1 cellular context compared by ENCODE assay signal in the genomic region with DNA sequence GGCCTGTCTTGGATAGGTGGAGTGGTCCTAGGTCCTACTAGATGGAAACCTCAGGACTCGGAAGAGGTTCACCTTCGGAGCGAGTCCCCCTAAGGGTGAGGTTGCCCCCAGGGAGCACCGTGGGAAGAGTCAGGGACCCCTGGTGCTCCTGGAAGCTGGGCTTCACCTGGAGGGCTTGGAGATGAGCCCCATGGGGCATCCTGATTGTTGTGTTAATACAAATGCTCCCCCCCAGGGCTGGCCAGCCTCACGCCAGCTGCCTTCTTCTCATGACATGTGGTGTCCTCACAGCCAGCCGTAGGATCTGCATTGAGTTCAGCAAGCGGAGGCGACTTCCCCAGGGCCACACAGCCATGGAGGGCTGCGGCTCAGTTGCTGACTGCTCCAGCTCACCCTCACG.
TF ChIP-seq lines count a peak whose summit lies in the region.

No MANE protein-coding gene starts in this region.

TF ChIP-seq in H1, 55 proteins besides CTCF, POLR2A, EP300 and RAD21 (continued from another document):
- TF ChIP-seq, protein P1, sequence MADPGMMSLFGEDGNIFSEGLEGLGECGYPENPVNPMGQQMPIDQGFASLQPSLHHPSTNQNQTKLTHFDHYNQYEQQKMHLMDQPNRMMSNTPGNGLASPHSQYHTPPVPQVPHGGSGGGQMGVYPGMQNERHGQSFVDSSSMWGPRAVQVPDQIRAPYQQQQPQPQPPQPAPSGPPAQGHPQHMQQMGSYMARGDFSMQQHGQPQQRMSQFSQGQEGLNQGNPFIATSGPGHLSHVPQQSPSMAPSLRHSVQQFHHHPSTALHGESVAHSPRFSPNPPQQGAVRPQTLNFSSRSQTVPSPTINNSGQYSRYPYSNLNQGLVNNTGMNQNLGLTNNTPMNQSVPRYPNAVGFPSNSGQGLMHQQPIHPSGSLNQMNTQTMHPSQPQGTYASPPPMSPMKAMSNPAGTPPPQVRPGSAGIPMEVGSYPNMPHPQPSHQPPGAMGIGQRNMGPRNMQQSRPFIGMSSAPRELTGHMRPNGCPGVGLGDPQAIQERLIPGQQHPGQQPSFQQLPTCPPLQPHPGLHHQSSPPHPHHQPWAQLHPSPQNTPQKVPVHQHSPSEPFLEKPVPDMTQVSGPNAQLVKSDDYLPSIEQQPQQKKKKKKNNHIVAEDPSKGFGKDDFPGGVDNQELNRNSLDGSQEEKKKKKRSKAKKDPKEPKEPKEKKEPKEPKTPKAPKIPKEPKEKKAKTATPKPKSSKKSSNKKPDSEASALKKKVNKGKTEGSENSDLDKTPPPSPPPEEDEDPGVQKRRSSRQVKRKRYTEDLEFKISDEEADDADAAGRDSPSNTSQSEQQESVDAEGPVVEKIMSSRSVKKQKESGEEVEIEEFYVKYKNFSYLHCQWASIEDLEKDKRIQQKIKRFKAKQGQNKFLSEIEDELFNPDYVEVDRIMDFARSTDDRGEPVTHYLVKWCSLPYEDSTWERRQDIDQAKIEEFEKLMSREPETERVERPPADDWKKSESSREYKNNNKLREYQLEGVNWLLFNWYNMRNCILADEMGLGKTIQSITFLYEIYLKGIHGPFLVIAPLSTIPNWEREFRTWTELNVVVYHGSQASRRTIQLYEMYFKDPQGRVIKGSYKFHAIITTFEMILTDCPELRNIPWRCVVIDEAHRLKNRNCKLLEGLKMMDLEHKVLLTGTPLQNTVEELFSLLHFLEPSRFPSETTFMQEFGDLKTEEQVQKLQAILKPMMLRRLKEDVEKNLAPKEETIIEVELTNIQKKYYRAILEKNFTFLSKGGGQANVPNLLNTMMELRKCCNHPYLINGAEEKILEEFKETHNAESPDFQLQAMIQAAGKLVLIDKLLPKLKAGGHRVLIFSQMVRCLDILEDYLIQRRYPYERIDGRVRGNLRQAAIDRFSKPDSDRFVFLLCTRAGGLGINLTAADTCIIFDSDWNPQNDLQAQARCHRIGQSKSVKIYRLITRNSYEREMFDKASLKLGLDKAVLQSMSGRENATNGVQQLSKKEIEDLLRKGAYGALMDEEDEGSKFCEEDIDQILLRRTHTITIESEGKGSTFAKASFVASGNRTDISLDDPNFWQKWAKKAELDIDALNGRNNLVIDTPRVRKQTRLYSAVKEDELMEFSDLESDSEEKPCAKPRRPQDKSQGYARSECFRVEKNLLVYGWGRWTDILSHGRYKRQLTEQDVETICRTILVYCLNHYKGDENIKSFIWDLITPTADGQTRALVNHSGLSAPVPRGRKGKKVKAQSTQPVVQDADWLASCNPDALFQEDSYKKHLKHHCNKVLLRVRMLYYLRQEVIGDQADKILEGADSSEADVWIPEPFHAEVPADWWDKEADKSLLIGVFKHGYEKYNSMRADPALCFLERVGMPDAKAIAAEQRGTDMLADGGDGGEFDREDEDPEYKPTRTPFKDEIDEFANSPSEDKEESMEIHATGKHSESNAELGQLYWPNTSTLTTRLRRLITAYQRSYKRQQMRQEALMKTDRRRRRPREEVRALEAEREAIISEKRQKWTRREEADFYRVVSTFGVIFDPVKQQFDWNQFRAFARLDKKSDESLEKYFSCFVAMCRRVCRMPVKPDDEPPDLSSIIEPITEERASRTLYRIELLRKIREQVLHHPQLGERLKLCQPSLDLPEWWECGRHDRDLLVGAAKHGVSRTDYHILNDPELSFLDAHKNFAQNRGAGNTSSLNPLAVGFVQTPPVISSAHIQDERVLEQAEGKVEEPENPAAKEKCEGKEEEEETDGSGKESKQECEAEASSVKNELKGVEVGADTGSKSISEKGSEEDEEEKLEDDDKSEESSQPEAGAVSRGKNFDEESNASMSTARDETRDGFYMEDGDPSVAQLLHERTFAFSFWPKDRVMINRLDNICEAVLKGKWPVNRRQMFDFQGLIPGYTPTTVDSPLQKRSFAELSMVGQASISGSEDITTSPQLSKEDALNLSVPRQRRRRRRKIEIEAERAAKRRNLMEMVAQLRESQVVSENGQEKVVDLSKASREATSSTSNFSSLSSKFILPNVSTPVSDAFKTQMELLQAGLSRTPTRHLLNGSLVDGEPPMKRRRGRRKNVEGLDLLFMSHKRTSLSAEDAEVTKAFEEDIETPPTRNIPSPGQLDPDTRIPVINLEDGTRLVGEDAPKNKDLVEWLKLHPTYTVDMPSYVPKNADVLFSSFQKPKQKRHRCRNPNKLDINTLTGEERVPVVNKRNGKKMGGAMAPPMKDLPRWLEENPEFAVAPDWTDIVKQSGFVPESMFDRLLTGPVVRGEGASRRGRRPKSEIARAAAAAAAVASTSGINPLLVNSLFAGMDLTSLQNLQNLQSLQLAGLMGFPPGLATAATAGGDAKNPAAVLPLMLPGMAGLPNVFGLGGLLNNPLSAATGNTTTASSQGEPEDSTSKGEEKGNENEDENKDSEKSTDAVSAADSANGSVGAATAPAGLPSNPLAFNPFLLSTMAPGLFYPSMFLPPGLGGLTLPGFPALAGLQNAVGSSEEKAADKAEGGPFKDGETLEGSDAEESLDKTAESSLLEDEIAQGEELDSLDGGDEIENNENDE (IDR thresholded peaks at IDR 0.05; ENCODE audit: insufficient replicate concordance, low read length), result no peak
- no peak for TF ChIP-seq TEAD4 (IDR thresholded peaks at IDR 0.05; ENCODE audit: low read depth, low read length)
TF ChIP-seq in H1: peak in this region for 0.
